ENCODE assay signal across 19 cellular contexts in genomic region chr3:31364711-31365110, GRCh38.
DNase-seq lines count a peak whose midpoint lies in the region; ATAC-seq, FAIRE-seq and TF ChIP-seq lines count a peak whose summit lies in the region.
"Had no signal": no experiment of that assay in that cellular context is flagged by ENCODE, and none has a peak within 500 bp of the region (broad histone marks: within the 10 kb centered on the region; RNA-seq: fewer than 3 reads in every experiment).

No MANE protein-coding gene starts in this region.

- DNase-seq in GM12891 (ENCODE audit: insufficient read length, low spot score): no peak
- peak; percentile 37 for DNase-seq in NCI-H226
- peak; percentile 72 for DNase-seq in choroid plexus epithelial cell (ENCODE audit: low read depth)
- DNase-seq in osteocyte (ENCODE audit: extremely low spot score, unreplicated experiment): no peak
- no peak for DNase-seq in SK-N-DZ (ENCODE audit: low spot score)
- no peak for DNase-seq in NCI-H1092 treated with DMSO at 0.1 percent for 48 hours (lab: John Stamatoyannopoulos, UW)
- DNase-seq in NCI-H345 (lab: John Stamatoyannopoulos, UW): no peak
- DNase-seq: activated CD4-positive, alpha-beta memory T cell treated with anti-CD3 and anti-CD28 coated beads, Interleukin-2, amount 10 ng/mL, durations not matched to agents 7 days and 5 days; activated naive CD4-positive, alpha-beta T cell treated with Interleukin-2 at 50 U/mL for 16 hours; DMS153; head of caudate nucleus; left lung; NCI-H187 treated with DMSO at 0.1 percent for 48 hours; T-helper 2 cell; upper lobe of left lung had no signal

- no peak for TF ChIP-seq POLR2A in GM12891 (IDR thresholded peaks at IDR 0.05; ENCODE audit: low read depth, low read length)

- H3K27me3 Mint-ChIP-seq in osteocyte (ENCODE audit: unreplicated experiment): no peaks in the 10 kb centered on the region
- H3K27me3 Mint-ChIP-seq: activated CD4-positive, alpha-beta memory T cell treated with anti-CD3 and anti-CD28 coated beads, Interleukin-2, amount 10 ng/mL, durations not matched to agents 7 days and 5 days had no signal

- H3K9me3 Mint-ChIP-seq in osteocyte (ENCODE audit: unreplicated experiment): no peaks in the 10 kb centered on the region
- H3K9me3 Mint-ChIP-seq: natural killer cell treated with Interleukin-12 subunit alpha and Interleukin-12 subunit beta and Interleukin-15 and Interleukin-18, amount 100 ng/mL, for 72 hours had no signal

- FAIRE-seq in GM12891 (lab: Jason Lieb, UNC): no peak
- FAIRE-seq: colon, HTR-8/SVneo had no signal

- no peaks in the 10 kb centered on the region for H3K36me3 Mint-ChIP-seq in osteocyte (ENCODE audit: unreplicated experiment)
- H3K36me3 Mint-ChIP-seq: natural killer cell treated with Interleukin-12 subunit alpha and Interleukin-12 subunit beta and Interleukin-15 and Interleukin-18, amount 100 ng/mL, for 72 hours had no signal

- no peak for ATAC-seq in activated CD4-positive, CD25-positive, alpha-beta regulatory T cell treated with anti-CD3 and anti-CD28 coated beads, Interleukin-2, amount 50 U/mL, for 24 hours
- ATAC-seq: left lung; natural killer cell treated with Interleukin-12 subunit alpha and Interleukin-12 subunit beta and Interleukin-15 and Interleukin-18, amount 100 ng/mL, for 72 hours had no signal

- no peak overlapping the region for H3K4me3 ChIP-seq in choroid plexus epithelial cell (ENCODE audit: low read depth, low read length)
- H3K4me3 ChIP-seq: left lung, upper lobe of left lung had no signal

- H3K27ac Mint-ChIP-seq in osteocyte (ENCODE audit: unreplicated experiment): no peak overlapping the region
- H3K27ac Mint-ChIP-seq: activated CD4-positive, alpha-beta memory T cell treated with anti-CD3 and anti-CD28 coated beads, Interleukin-2, amount 10 ng/mL, durations not matched to agents 7 days and 5 days; natural killer cell treated with Interleukin-12 subunit alpha and Interleukin-12 subunit beta and Interleukin-15 and Interleukin-18, amount 100 ng/mL, for 72 hours had no signal

- no peak overlapping the region for H3K4me3 Mint-ChIP-seq in osteocyte (ENCODE audit: unreplicated experiment)
- H3K4me3 Mint-ChIP-seq: activated CD4-positive, alpha-beta memory T cell treated with anti-CD3 and anti-CD28 coated beads, Interleukin-2, amount 10 ng/mL, durations not matched to agents 7 days and 5 days; natural killer cell treated with Interleukin-12 subunit alpha and Interleukin-12 subunit beta and Interleukin-15 and Interleukin-18, amount 100 ng/mL, for 72 hours had no signal

- TF ChIP-seq CTCF in choroid plexus epithelial cell (conservative IDR thresholded peaks at IDR 0.05; ENCODE audit: low read depth, low read length) (peak; percentile 36), osteocyte (IDR thresholded peaks at IDR 0.05) (peak; percentile 7)

- H3K4me1 Mint-ChIP-seq in osteocyte (ENCODE audit: unreplicated experiment): peaks cover 34% of the 10 kb centered on the region

TF ChIP-seq in GM12891, 5 proteins besides CTCF, POLR2A, EP300 and RAD21:
- peak; percentile 18; the same call in 1 of the 2 replicates for TF ChIP-seq SPI1 (IDR thresholded peaks at IDR 0.05; ENCODE audit: low read depth, low read length)
- TF ChIP-seq POU2F2 (IDR thresholded peaks at IDR 0.05; ENCODE audit: low read depth, low read length): no peak

Comparison
In these comparisons a context has a peak if more than half of its experiments do, and no peak if none do; other contexts are left out.
1. DNase-seq: peak in NCI-H226 (single experiment) and choroid plexus epithelial cell (single experiment); none in GM12891 (single experiment), osteocyte (single experiment), SK-N-DZ (single experiment), NCI-H1092 treated with DMSO at 0.1 percent for 48 hours (single experiment) and NCI-H345 (single experiment).